8 cellular contexts compared by ENCODE assay signal in the genomic region with DNA sequence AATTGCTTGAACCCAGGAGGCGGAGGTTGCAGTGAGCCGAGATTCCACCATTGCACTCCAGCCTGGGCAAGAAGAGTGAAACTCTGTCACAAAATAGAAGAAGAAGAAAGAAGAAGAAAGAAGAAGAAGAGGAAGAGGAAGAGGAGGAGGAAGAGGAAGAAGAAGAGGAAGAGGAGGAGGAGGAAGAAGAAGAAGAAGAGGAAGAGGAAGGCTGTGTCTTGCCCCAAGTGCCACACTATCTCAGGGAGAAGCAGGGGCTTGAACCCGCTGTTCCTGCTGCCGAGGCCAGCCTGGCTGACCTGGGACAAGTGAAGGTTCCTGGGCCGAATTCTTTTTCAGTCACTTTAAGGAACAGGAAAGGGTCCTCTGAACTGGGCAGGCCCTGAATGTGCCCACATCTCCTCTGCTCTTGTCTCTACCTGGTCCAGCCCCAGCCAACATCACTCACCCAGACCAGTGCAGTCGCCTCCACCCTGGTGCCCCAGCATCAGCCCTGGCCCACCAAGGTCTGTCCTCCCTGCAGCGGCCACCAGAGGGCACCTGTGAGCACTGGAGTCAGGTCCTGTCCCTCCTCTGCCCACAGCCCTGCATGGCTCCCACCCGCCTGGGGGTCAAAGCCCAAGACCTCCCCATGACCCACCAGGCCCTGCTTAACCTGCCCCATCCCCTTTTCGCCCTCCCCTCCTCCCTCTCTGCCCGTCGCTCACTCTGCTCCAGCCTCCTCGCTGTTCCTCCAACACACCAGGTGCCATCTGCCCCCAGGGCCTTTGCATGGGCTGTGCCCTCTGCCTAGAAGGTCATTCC. TPM values are rescaled to one million over a fixed set of nuclear protein-coding genes. Genes with fewer than 3 reads are reported as not detected.
DNase-seq lines count a peak whose midpoint lies in the region; ATAC-seq, FAIRE-seq and TF ChIP-seq lines count a peak whose summit lies in the region.

No MANE protein-coding gene starts in this region.

- no peak for TF ChIP-seq EP300 in A549 (IDR thresholded peaks at IDR 0.05)

- no peak for TF ChIP-seq POLR2A in A549 (IDR thresholded peaks at IDR 0.05; ENCODE audit: low read length)
- no peak for TF ChIP-seq POLR2A in GM12892 (IDR thresholded peaks at IDR 0.05; ENCODE audit: low read depth, low read length)

- no peaks in the 10 kb centered on the region for H3K9me3 Mint-ChIP-seq in activated CD8-positive, alpha-beta T cell treated with anti-CD3 and anti-CD28 coated beads for 36 hours

- H3K79me1 ChIP-seq in mesenchymal stem cell (replicated peaks; ENCODE audit: low read length, poor library complexity, severe bottlenecking), result peaks cover 4% of the 10 kb centered on the region

- H3K4me2 ChIP-seq in A549, result peak overlapping the region; percentile 63; the same call in 1 of the 3 replicates
- no peak overlapping the region for H3K4me2 ChIP-seq in mesenchymal stem cell (ENCODE audit: low read length, poor library complexity, severe bottlenecking)

- H3K27ac Mint-ChIP-seq in activated CD8-positive, alpha-beta T cell treated with anti-CD3 and anti-CD28 coated beads for 36 hours, result no peak overlapping the region

- H3K27ac ChIP-seq in A549 (peak overlapping the region; percentile 77 to 88), mesenchymal stem cell (ENCODE audit: low read length, poor library complexity, severe bottlenecking) (no peak overlapping the region)

- peak overlapping the region; percentile 19 for H4K8ac ChIP-seq in mesenchymal stem cell (ENCODE audit: low read length)

- peak; percentile 44; a peak in 4 of 5 replicates for TF ChIP-seq RAD21 in A549 (conservative IDR thresholded peaks at IDR 0.05 in 1 of 2, IDR thresholded peaks at IDR 0.05 in 1 of 2)

- peak overlapping the region; percentile 14 for H4K91ac ChIP-seq in mesenchymal stem cell (ENCODE audit: low read length)

- no peak overlapping the region for H3K23ac ChIP-seq in mesenchymal stem cell (ENCODE audit: low read length in 2 of 2)

- WGBS in A549 (ENCODE audit: missing lambda C conversion rate), result 59% methylated on average over 12 of the region's 12 CpGs
- WGBS in mesenchymal stem cell, result 77% methylated on average over 12 of the region's 12 CpGs

- H2BK15ac ChIP-seq in mesenchymal stem cell (ENCODE audit: low read depth, poor library complexity, severe bottlenecking), result peak overlapping the region; percentile 60

- CTCF ChIA-PET in A549 (lab: Yijun Ruan, JAX), result interaction anchor here (0.6 to 13.7 kb wide), 13 partner anchors 12 to 488 kb away, joined by 3 to 240 read pairs (median 10); a partner anchor contains a TSS
- CTCF ChIA-PET in activated CD8-positive, alpha-beta T cell treated with anti-CD3 and anti-CD28 coated beads for 36 hours (lab: Charles Lee), result interaction anchor here (0.6 to 7.6 kb wide), 12 partner anchors 11 to 220 kb away, joined by 3 to 310 read pairs (median 28); a partner anchor contains a TSS

- peaks cover 7% of the 10 kb centered on the region in 2 experiments for H3K36me3 ChIP-seq in mesenchymal stem cell (ENCODE audit: control insufficient read depth in 1 of 2, insufficient read depth in 2 of 2, low read depth in 1 of 2, low read length in 2 of 2)

- peak overlapping the region; percentile 54 for H2BK120ac ChIP-seq in mesenchymal stem cell (ENCODE audit: low read depth, low read length)

- POLR2A ChIA-PET in A549 (lab: Yijun Ruan, JAX), result no interaction called here
- POLR2A ChIA-PET in activated CD8-positive, alpha-beta T cell treated with anti-CD3 and anti-CD28 coated beads for 36 hours (lab: Charles Lee), result interaction anchor here (1.2 kb wide), 1 partner anchor 20 kb away, joined by 3 read pairs; a partner anchor contains a TSS

- no peak overlapping the region for H2BK5ac ChIP-seq in mesenchymal stem cell (ENCODE audit: low read depth, low read length, poor library complexity, severe bottlenecking)

- peak overlapping the region; percentile 2 to 55 for H3K18ac ChIP-seq in mesenchymal stem cell (ENCODE audit: low read depth in 1 of 2, low read length in 2 of 2)

- peak; percentile 65 to 71 for ATAC-seq in A549
- peak; percentile 87 for ATAC-seq in activated CD8-positive, alpha-beta T cell treated with anti-CD3 and anti-CD28 coated beads for 36 hours
- ATAC-seq in GM21526 (IDR thresholded peaks at IDR 0.05; ENCODE audit: low FRiP score, unreplicated experiment), result no peak

- DNase-seq in A549 (ENCODE audit: low read depth in 1 of 2, low spot score in 1 of 2), result peak; percentile 49 to 75
- peak; percentile 84 for DNase-seq in GM12892 (ENCODE audit: insufficient read length)
- peak; percentile 1 for DNase-seq in NCI-H748 treated with DMSO at 0.1 percent for 48 hours (lab: John Stamatoyannopoulos, UW)
- peak; percentile 95 for DNase-seq in activated CD8-positive, alpha-beta T cell treated with anti-CD3 and anti-CD28 coated beads for 36 hours
- peak; percentile 84 for DNase-seq in effector CD8-positive, alpha-beta T cell (lab: John Stamatoyannopoulos, UW)
- DNase-seq in mesenchymal stem cell, result peak; percentile 68
- peak; percentile 83 to 87 for DNase-seq in stimulated activated CD8-positive, alpha-beta memory T cell treated with anti-CD3 and anti-CD28 coated beads, Interleukin-4, amount 100 ng/mL, for 1 hour (ENCODE audit: low read depth in 2 of 2, low spot score in 1 of 2)

- H3K27me3 ChIP-seq in mesenchymal stem cell (ENCODE audit: control insufficient read depth in 1 of 2, insufficient read depth in 1 of 2, low read length in 2 of 2), result no peaks in the 10 kb centered on the region

- H2BK12ac ChIP-seq in mesenchymal stem cell (ENCODE audit: low read length in 2 of 2), result peak overlapping the region in 1 of 2 experiments; percentile 89

- no peak overlapping the region for H3K4ac ChIP-seq in mesenchymal stem cell (ENCODE audit: low read depth in 1 of 2, low read length in 2 of 2)

- FAIRE-seq in A549 (lab: Jason Lieb, UNC) (no peak), GM12892 (lab: Jason Lieb, UNC) (peak; percentile 96)

- TF ChIP-seq CTCF in A549 (IDR thresholded peaks at IDR 0.05), result peak; percentile 59
- TF ChIP-seq CTCF in activated CD8-positive, alpha-beta T cell treated with anti-CD3 and anti-CD28 coated beads for 36 hours (IDR thresholded peaks at IDR 0.05), result peak; percentile 80

- no peak overlapping the region for H2AFZ ChIP-seq in mesenchymal stem cell (ENCODE audit: low read depth, low read length)

- no peak overlapping the region for H3K4me3 Mint-ChIP-seq in activated CD8-positive, alpha-beta T cell treated with anti-CD3 and anti-CD28 coated beads for 36 hours

- H3K36me3 Mint-ChIP-seq in activated CD8-positive, alpha-beta T cell treated with anti-CD3 and anti-CD28 coated beads for 36 hours (ENCODE audit: low read depth), result peaks cover 11% of the 10 kb centered on the region

- intact Hi-C loops in activated CD8-positive, alpha-beta T cell treated with anti-CD3 and anti-CD28 coated beads for 36 hours (cut with micrococcal nuclease), result no loop called here

- H3K9ac ChIP-seq in mesenchymal stem cell (ENCODE audit: low read length), result peak overlapping the region; percentile 27

- no peak overlapping the region for H3K14ac ChIP-seq in mesenchymal stem cell (ENCODE audit: low read length in 2 of 2)

- H3K9me3 ChIP-seq in A549 (no peaks in the 10 kb centered on the region), mesenchymal stem cell (ENCODE audit: control insufficient read depth, low read length) (no peaks in the 10 kb centered on the region)

- H2AK5ac ChIP-seq in mesenchymal stem cell (ENCODE audit: low read length, severe bottlenecking), result peak overlapping the region; percentile 25

- H3K4me1 Mint-ChIP-seq in activated CD8-positive, alpha-beta T cell treated with anti-CD3 and anti-CD28 coated beads for 36 hours (ENCODE audit: low read depth), result peaks cover 12% of the 10 kb centered on the region

- no peaks in the 10 kb centered on the region for H3K27me3 Mint-ChIP-seq in activated CD8-positive, alpha-beta T cell treated with anti-CD3 and anti-CD28 coated beads for 36 hours

- H3K4me3 ChIP-seq in A549 (no peak overlapping the region), mesenchymal stem cell (ENCODE audit: insufficient read depth in 1 of 2, low read depth in 1 of 2, low read length in 2 of 2) (no peak overlapping the region)

- H3K4me1 ChIP-seq in A549, result peaks cover 19% of the 10 kb centered on the region
- peaks cover 6% of the 10 kb centered on the region for H3K4me1 ChIP-seq in mesenchymal stem cell (ENCODE audit: control insufficient read depth, insufficient read depth, low read depth, low read length)

RNA-seq across cellular contexts. Expression of a gene that starts 20.0 kb away (rescaled TPM):
- polyA plus RNA-seq in A549 (2011; rRNA removed) (0.78 and 2.0 TPM in 2 replicates), A549 (2017; fragmentation: RNase III; extraction: RNeasy Plus Mini Kit Qiagen cat#74134 plus additional on column Dnase treatment) (3.8 to 4.0 TPM (median 3.9 TPM) in 3 replicates)
- polyA plus RNA-seq in A549 (2012; cell fraction: cytosol; rRNA removed), result 1.2 and 2.2 TPM in 2 replicates
- 2.6 and 3.8 TPM in 2 replicates for polyA plus RNA-seq in A549 (2012; cell fraction: nucleus; rRNA removed)
- 0.92 and 0.95 TPM in 2 replicates for polyA minus RNA-seq in A549 (2011; rRNA and poly(A)+ RNA removed)
- 6.7 TPM for polyA plus RNA-seq in GM12892 (2012; ENCODE audit: missing spikeins)
- 10 to 100 TPM; 17.4 to 17.5 TPM for total RNA-seq in activated CD8-positive, alpha-beta T cell treated with anti-CD3 and anti-CD28 coated beads for 36 hours
- polyA plus RNA-seq in mesenchymal stem cell (2013, experiment 1 of 2), result 13.7 TPM
- polyA plus RNA-seq in mesenchymal stem cell (2013, experiment 2 of 2), result 13.4 TPM

RNA-seq across cellular contexts. Expression of a gene that starts 20.0 kb away (rescaled TPM):
- polyA plus RNA-seq in A549 (2011; rRNA removed) (3.2 and 3.5 TPM in 2 replicates), A549 (2017; fragmentation: RNase III; extraction: RNeasy Plus Mini Kit Qiagen cat#74134 plus additional on column Dnase treatment) (4.0 to 4.1 TPM (median 4.0 TPM) in 3 replicates)
- 2.9 and 4.1 TPM in 2 replicates for polyA plus RNA-seq in A549 (2012; cell fraction: cytosol; rRNA removed)
- polyA plus RNA-seq in A549 (2012; cell fraction: nucleus; rRNA removed), result 2.7 and 3.7 TPM in 2 replicates
- polyA minus RNA-seq in A549 (2011; rRNA and poly(A)+ RNA removed), result 7.4 and 8.9 TPM in 2 replicates
- polyA plus RNA-seq in GM12892 (2012; ENCODE audit: missing spikeins), result 0.17 TPM
- 10 to 100 TPM; 11.4 TPM for total RNA-seq in activated CD8-positive, alpha-beta T cell treated with anti-CD3 and anti-CD28 coated beads for 36 hours
- polyA plus RNA-seq in mesenchymal stem cell (2013, experiment 1 of 2), result 3.9 TPM
- polyA plus RNA-seq in mesenchymal stem cell (2013, experiment 2 of 2), result 4.1 TPM

RNA-seq across cellular contexts. Expression of a gene that starts 55.9 kb away (rescaled TPM):
- polyA plus RNA-seq in A549 (2011; rRNA removed), result 28.4 and 30.1 TPM in 2 replicates
- 55.0 and 76.6 TPM in 2 replicates for polyA plus RNA-seq in A549 (2012; cell fraction: cytosol; rRNA removed)
- polyA plus RNA-seq in A549 (2012; cell fraction: nucleus; rRNA removed), result 51.8 and 74.5 TPM in 2 replicates
- 75.7 to 84.3 TPM (median 83.7 TPM) in 3 replicates for polyA plus RNA-seq in A549 (2017; fragmentation: RNase III; extraction: RNeasy Plus Mini Kit Qiagen cat#74134 plus additional on column Dnase treatment)
- polyA minus RNA-seq in A549 (2011; rRNA and poly(A)+ RNA removed), result 21.9 and 43.8 TPM in 2 replicates
- polyA plus RNA-seq in GM12892 (2012; ENCODE audit: missing spikeins), result 32.8 TPM
- total RNA-seq in activated CD8-positive, alpha-beta T cell treated with anti-CD3 and anti-CD28 coated beads for 36 hours, result 10 to 100 TPM; 15.5 to 23.5 TPM
- 125 TPM for polyA plus RNA-seq in mesenchymal stem cell (2013, experiment 1 of 2)
- 123 TPM for polyA plus RNA-seq in mesenchymal stem cell (2013, experiment 2 of 2)

Comparison
In these comparisons a context has a peak if more than half of its experiments do, and no peak if none do; other contexts are left out.
1. DNase-seq: peak in every context shown above with its lines; median percentile 95 in activated CD8-positive, alpha-beta T cell treated with anti-CD3 and anti-CD28 coated beads for 36 hours; 85 in stimulated activated CD8-positive, alpha-beta memory T cell treated with anti-CD3 and anti-CD28 coated beads, Interleukin-4, amount 100 ng/mL, for 1 hour; 84 in GM12892; 84 in effector CD8-positive, alpha-beta T cell; 68 in mesenchymal stem cell; 62 in A549; 1 in NCI-H748 treated with DMSO at 0.1 percent for 48 hours.